In the genomic region with DNA sequence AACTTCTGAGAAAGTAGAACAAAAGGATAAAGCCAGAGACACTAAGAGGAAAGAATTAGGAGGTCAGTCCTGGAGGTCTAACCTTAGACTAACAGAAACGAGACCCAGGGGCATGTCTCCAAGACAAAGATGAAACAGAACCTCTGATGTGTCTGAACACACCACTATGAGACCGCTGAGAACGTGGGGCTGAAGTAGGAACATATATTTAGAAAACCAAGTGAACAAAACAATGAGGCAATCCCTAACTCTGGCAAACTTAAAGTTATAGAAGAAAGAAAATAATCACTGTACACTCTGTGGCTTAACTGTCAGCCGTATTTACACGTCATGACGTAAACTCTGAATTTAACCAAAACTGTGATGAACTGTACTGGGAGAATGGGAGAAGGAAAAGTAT, we compare ENCODE assay signal across 15 cellular contexts. TPM values are rescaled to one million over a fixed set of nuclear protein-coding genes. Genes with fewer than 3 reads are reported as not detected.
A peak's percentile ranks its signal among the peaks of the same experiment; 100 is the strongest.
DNase-seq lines count a peak whose midpoint lies in the region; ATAC-seq and TF ChIP-seq lines count a peak whose summit lies in the region.
"Had no signal": no experiment of that assay in that cellular context is flagged by ENCODE, and none has a peak within 500 bp of the region (broad histone marks: within the 10 kb centered on the region; RNA-seq: fewer than 3 reads in every experiment).

No MANE protein-coding gene starts in this region.

- H3K4me3 Mint-ChIP-seq in brain (peak overlapping the region in 1 of 5 experiments; percentile 5), immature natural killer cell (peak overlapping the region; percentile 62 to 85 (median 80)), T-helper 17 cell (no peak overlapping the region)
- H3K4me3 Mint-ChIP-seq in stimulated activated effector memory CD8-positive, alpha-beta T cell treated with anti-CD3 and anti-CD28 coated beads, Interleukin-12 subunit alpha, Interleukin-12 subunit beta, amount 100 ng/mL, for 72 hours: no peak overlapping the region
- H3K4me3 Mint-ChIP-seq: activated naive CD4-positive, alpha-beta T cell treated with anti-CD3 and anti-CD28 coated beads for 36 hours; IgD-negative memory B cell had no signal

- peaks cover 45% of the 10 kb centered on the region for H3K36me3 Mint-ChIP-seq in brain
- peaks cover 24 to 47% (median 42%) of the 10 kb centered on the region in 3 donors for H3K36me3 Mint-ChIP-seq in immature natural killer cell
- peaks cover 55% of the 10 kb centered on the region for H3K36me3 Mint-ChIP-seq in stimulated activated effector memory CD8-positive, alpha-beta T cell treated with anti-CD3 and anti-CD28 coated beads, Interleukin-12 subunit alpha, Interleukin-12 subunit beta, amount 100 ng/mL, for 72 hours
- H3K36me3 Mint-ChIP-seq in T-helper 17 cell (ENCODE audit: low read depth): peaks cover 15% of the 10 kb centered on the region

- H3K27ac Mint-ChIP-seq in brain (peak overlapping the region in 4 of 5 experiments; percentile 33 to 64 (median 40)), immature natural killer cell (peak overlapping the region; percentile 85 to 98 (median 96)), T-helper 17 cell (no peak overlapping the region)
- peak overlapping the region; percentile 94 for H3K27ac Mint-ChIP-seq in stimulated activated effector memory CD8-positive, alpha-beta T cell treated with anti-CD3 and anti-CD28 coated beads, Interleukin-12 subunit alpha, Interleukin-12 subunit beta, amount 100 ng/mL, for 72 hours
- H3K27ac Mint-ChIP-seq: activated naive CD4-positive, alpha-beta T cell treated with anti-CD3 and anti-CD28 coated beads for 36 hours; naive B cell had no signal

- H3K9me3 Mint-ChIP-seq in brain (no peaks in the 10 kb centered on the region), immature natural killer cell (no peaks in the 10 kb centered on the region)
- no peaks in the 10 kb centered on the region for H3K9me3 Mint-ChIP-seq in stimulated activated effector memory CD8-positive, alpha-beta T cell treated with anti-CD3 and anti-CD28 coated beads, Interleukin-12 subunit alpha, Interleukin-12 subunit beta, amount 100 ng/mL, for 72 hours
- H3K9me3 Mint-ChIP-seq: activated naive CD4-positive, alpha-beta T cell treated with anti-CD3 and anti-CD28 coated beads for 36 hours; IgD-negative memory B cell; naive B cell had no signal

- DNase-seq in MV-4-11 (lab: John Stamatoyannopoulos, UW) (peak; percentile 38), immature natural killer cell (no peak), islet precursor cell (no peak), T-helper 17 cell (no peak)
- DNase-seq in stimulated activated effector memory CD8-positive, alpha-beta T cell treated with anti-CD3 and anti-CD28 coated beads, Interleukin-12 subunit alpha, Interleukin-12 subunit beta, amount 100 ng/mL, for 72 hours (ENCODE audit: low spot score in 2 of 2): no peak
- DNase-seq in effector CD8-positive, alpha-beta T cell (lab: John Stamatoyannopoulos, UW): no peak
- DNase-seq: activated CD4-positive, CD25-positive, alpha-beta regulatory T cell; activated naive CD4-positive, alpha-beta T cell treated with anti-CD3 and anti-CD28 coated beads for 36 hours; naive B cell; NCI-H2081 treated with DMSO at 0.1 percent for 48 hours; RPMI8226; stimulated activated CD4-positive, alpha-beta T cell treated with anti-CD3 and anti-CD28 coated beads, Interleukin-2, amount 100 ng/mL, for 48 hours had no signal

- no peaks in the 10 kb centered on the region for H3K9me3 ChIP-seq in T-helper 17 cell (ENCODE audit: control insufficient read depth, low read length, poor library complexity, severe bottlenecking)

- ATAC-seq in stimulated activated effector memory CD8-positive, alpha-beta T cell treated with anti-CD3 and anti-CD28 coated beads, Interleukin-12 subunit alpha, Interleukin-12 subunit beta, amount 100 ng/mL, for 72 hours: no peak
- no peak for ATAC-seq in GM19467 (IDR thresholded peaks at IDR 0.05; ENCODE audit: unreplicated experiment)
- no peak for ATAC-seq in T-helper 17 cell

- H3K27me3 Mint-ChIP-seq in brain (peaks cover 2% of the 10 kb centered on the region), immature natural killer cell (ENCODE audit: low read depth in 3 of 3) (peaks cover 3 to 5% (median 4%) of the 10 kb centered on the region in 3 donors), T-helper 17 cell (no peaks in the 10 kb centered on the region)
- H3K27me3 Mint-ChIP-seq: IgD-negative memory B cell, naive B cell had no signal

- H3K4me1 Mint-ChIP-seq in brain: peaks cover 54% of the 10 kb centered on the region
- H3K4me1 Mint-ChIP-seq in immature natural killer cell: peaks cover 93 to 99% of the 10 kb centered on the region in 2 donors
- H3K4me1 Mint-ChIP-seq in stimulated activated effector memory CD8-positive, alpha-beta T cell treated with anti-CD3 and anti-CD28 coated beads, Interleukin-12 subunit alpha, Interleukin-12 subunit beta, amount 100 ng/mL, for 72 hours: peaks cover 57% of the 10 kb centered on the region
- H3K4me1 Mint-ChIP-seq in T-helper 17 cell: peaks cover 31% of the 10 kb centered on the region

- TF ChIP-seq CTCF in brain (conservative IDR thresholded peaks at IDR 0.05): no peak

RNA-seq across cellular contexts. Expression of a gene that starts 17.9 kb away (rescaled TPM):
- 26.4 TPM for polyA plus RNA-seq in brain (ENCODE audit: insufficient read depth, low read depth, low replicate concordance)
- 100 to 1,000 TPM in 2 of 3 donors, 10 to 100 TPM in 1; 59.7 to 204 (median 127) TPM for polyA plus RNA-seq in immature natural killer cell
- total RNA-seq in T-helper 17 cell: 10 to 100 TPM; 19.5 to 35.2 TPM

RNA-seq across cellular contexts. Expression of a gene that starts 18.2 kb away (rescaled TPM):
- 21.9 TPM for polyA plus RNA-seq in brain (ENCODE audit: insufficient read depth, low read depth, low replicate concordance)
- polyA plus RNA-seq in immature natural killer cell: 10 to 100 TPM; 25.3 to 41.2 (median 34.2) TPM
- total RNA-seq in T-helper 17 cell: 10 to 100 TPM; 26.9 to 32.9 TPM

Comparison
In these comparisons a context has a peak if more than half of its experiments do, and no peak if none do; other contexts are left out.
1. H3K4me3 Mint-ChIP-seq: peak in immature natural killer cell (5 of 5); none in stimulated activated effector memory CD8-positive, alpha-beta T cell treated with anti-CD3 and anti-CD28 coated beads, Interleukin-12 subunit alpha, Interleukin-12 subunit beta, amount 100 ng/mL, for 72 hours (single experiment) and T-helper 17 cell (single experiment).